In genomic region chr4:140662082-140662869, GRCh38 we compare ENCODE assay signal across 1 cellular context.
TF ChIP-seq lines count a peak whose summit lies in the region.

No MANE protein-coding gene starts in this region.

TF ChIP-seq in HepG2, 621 proteins besides CTCF, POLR2A, EP300 and RAD21 (continued from another document):
- TF ChIP-seq, protein P1, sequence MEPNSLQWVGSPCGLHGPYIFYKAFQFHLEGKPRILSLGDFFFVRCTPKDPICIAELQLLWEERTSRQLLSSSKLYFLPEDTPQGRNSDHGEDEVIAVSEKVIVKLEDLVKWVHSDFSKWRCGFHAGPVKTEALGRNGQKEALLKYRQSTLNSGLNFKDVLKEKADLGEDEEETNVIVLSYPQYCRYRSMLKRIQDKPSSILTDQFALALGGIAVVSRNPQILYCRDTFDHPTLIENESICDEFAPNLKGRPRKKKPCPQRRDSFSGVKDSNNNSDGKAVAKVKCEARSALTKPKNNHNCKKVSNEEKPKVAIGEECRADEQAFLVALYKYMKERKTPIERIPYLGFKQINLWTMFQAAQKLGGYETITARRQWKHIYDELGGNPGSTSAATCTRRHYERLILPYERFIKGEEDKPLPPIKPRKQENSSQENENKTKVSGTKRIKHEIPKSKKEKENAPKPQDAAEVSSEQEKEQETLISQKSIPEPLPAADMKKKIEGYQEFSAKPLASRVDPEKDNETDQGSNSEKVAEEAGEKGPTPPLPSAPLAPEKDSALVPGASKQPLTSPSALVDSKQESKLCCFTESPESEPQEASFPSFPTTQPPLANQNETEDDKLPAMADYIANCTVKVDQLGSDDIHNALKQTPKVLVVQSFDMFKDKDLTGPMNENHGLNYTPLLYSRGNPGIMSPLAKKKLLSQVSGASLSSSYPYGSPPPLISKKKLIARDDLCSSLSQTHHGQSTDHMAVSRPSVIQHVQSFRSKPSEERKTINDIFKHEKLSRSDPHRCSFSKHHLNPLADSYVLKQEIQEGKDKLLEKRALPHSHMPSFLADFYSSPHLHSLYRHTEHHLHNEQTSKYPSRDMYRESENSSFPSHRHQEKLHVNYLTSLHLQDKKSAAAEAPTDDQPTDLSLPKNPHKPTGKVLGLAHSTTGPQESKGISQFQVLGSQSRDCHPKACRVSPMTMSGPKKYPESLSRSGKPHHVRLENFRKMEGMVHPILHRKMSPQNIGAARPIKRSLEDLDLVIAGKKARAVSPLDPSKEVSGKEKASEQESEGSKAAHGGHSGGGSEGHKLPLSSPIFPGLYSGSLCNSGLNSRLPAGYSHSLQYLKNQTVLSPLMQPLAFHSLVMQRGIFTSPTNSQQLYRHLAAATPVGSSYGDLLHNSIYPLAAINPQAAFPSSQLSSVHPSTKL (CRISPR knock-in tag; IDR thresholded peaks at IDR 0.05), result peak; percentile 43; the same call in 1 of the 2 replicates
- TF ChIP-seq FOSL2 (CRISPR knock-in tag; IDR thresholded peaks at IDR 0.05), result peak; percentile 78
- no peak for TF ChIP-seq ZNF678 (CRISPR knock-in tag; IDR thresholded peaks at IDR 0.05)
- TF ChIP-seq KAT2B (IDR thresholded peaks at IDR 0.05; ENCODE audit: borderline replicate concordance, low read depth, low read length), result no peak
- no peak for TF ChIP-seq ZBTB1 (CRISPR knock-in tag; IDR thresholded peaks at IDR 0.05; ENCODE audit: borderline replicate concordance)
- TF ChIP-seq, protein P2, sequence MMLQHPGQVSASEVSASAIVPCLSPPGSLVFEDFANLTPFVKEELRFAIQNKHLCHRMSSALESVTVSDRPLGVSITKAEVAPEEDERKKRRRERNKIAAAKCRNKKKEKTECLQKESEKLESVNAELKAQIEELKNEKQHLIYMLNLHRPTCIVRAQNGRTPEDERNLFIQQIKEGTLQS (CRISPR knock-in tag; IDR thresholded peaks at IDR 0.05), result peak; percentile 53; the same call in 1 of the 2 replicates
- no peak for TF ChIP-seq FOXM1 (CRISPR knock-in tag; IDR thresholded peaks at IDR 0.05)
- TF ChIP-seq PAF1 (CRISPR knock-in tag; IDR thresholded peaks at IDR 0.05), result no peak
- TF ChIP-seq PLRG1 (conservative IDR thresholded peaks at IDR 0.05), result no peak
- TF ChIP-seq NFE2L1 (CRISPR knock-in tag; IDR thresholded peaks at IDR 0.05; ENCODE audit: borderline replicate concordance), result no peak
- no peak for TF ChIP-seq POLR2AphosphoS2 (IDR thresholded peaks at IDR 0.05; ENCODE audit: low read depth, low read length)
- peak; percentile 89 for TF ChIP-seq CEBPB (IDR thresholded peaks at IDR 0.05; ENCODE audit: borderline replicate concordance, low read depth, low read length)
- no peak for TF ChIP-seq KMT2B (CRISPR knock-in tag; IDR thresholded peaks at IDR 0.05)
- TF ChIP-seq ZNF784 (CRISPR knock-in tag; IDR thresholded peaks at IDR 0.05; ENCODE audit: borderline replicate concordance), result no peak
- no peak for TF ChIP-seq AGO2 (optimal IDR thresholded peaks at IDR 0.05; ENCODE audit: low read depth, low read length)
- TF ChIP-seq, protein P3, sequence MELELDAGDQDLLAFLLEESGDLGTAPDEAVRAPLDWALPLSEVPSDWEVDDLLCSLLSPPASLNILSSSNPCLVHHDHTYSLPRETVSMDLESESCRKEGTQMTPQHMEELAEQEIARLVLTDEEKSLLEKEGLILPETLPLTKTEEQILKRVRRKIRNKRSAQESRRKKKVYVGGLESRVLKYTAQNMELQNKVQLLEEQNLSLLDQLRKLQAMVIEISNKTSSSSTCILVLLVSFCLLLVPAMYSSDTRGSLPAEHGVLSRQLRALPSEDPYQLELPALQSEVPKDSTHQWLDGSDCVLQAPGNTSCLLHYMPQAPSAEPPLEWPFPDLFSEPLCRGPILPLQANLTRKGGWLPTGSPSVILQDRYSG (CRISPR knock-in tag; IDR thresholded peaks at IDR 0.05), result no peak
- TF ChIP-seq SNAI1 (CRISPR knock-in tag; IDR thresholded peaks at IDR 0.05; ENCODE audit: borderline replicate concordance), result no peak
- no peak for TF ChIP-seq PBX3 (CRISPR knock-in tag; IDR thresholded peaks at IDR 0.05; ENCODE audit: borderline replicate concordance)
- TF ChIP-seq ZNF800 (CRISPR knock-in tag; IDR thresholded peaks at IDR 0.05), result no peak
- TF ChIP-seq MZF1 (CRISPR knock-in tag; IDR thresholded peaks at IDR 0.05; ENCODE audit: borderline replicate concordance), result 0 out of 2 replicates have a peak, but pooled peaks have one; percentile 78
- TF ChIP-seq JARID2 (CRISPR knock-in tag; IDR thresholded peaks at IDR 0.05; ENCODE audit: insufficient replicate concordance), result no peak
- no peak for TF ChIP-seq ZNF160 (CRISPR knock-in tag; IDR thresholded peaks at IDR 0.05)
- TF ChIP-seq LBX2 (CRISPR knock-in tag; IDR thresholded peaks at IDR 0.05; ENCODE audit: borderline replicate concordance), result no peak
- TF ChIP-seq EHMT2 (IDR thresholded peaks at IDR 0.05; ENCODE audit: borderline replicate concordance, low read depth, low read length), result no peak
- TF ChIP-seq, protein P4, sequence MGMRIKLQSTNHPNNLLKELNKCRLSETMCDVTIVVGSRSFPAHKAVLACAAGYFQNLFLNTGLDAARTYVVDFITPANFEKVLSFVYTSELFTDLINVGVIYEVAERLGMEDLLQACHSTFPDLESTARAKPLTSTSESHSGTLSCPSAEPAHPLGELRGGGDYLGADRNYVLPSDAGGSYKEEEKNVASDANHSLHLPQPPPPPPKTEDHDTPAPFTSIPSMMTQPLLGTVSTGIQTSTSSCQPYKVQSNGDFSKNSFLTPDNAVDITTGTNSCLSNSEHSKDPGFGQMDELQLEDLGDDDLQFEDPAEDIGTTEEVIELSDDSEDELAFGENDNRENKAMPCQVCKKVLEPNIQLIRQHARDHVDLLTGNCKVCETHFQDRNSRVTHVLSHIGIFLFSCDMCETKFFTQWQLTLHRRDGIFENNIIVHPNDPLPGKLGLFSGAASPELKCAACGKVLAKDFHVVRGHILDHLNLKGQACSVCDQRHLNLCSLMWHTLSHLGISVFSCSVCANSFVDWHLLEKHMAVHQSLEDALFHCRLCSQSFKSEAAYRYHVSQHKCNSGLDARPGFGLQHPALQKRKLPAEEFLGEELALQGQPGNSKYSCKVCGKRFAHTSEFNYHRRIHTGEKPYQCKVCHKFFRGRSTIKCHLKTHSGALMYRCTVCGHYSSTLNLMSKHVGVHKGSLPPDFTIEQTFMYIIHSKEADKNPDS (CRISPR knock-in tag; IDR thresholded peaks at IDR 0.05), result no peak
- TF ChIP-seq, protein P5, sequence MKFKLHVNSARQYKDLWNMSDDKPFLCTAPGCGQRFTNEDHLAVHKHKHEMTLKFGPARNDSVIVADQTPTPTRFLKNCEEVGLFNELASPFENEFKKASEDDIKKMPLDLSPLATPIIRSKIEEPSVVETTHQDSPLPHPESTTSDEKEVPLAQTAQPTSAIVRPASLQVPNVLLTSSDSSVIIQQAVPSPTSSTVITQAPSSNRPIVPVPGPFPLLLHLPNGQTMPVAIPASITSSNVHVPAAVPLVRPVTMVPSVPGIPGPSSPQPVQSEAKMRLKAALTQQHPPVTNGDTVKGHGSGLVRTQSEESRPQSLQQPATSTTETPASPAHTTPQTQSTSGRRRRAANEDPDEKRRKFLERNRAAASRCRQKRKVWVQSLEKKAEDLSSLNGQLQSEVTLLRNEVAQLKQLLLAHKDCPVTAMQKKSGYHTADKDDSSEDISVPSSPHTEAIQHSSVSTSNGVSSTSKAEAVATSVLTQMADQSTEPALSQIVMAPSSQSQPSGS (CRISPR knock-in tag; IDR thresholded peaks at IDR 0.05), result no peak
- TF ChIP-seq ZNF10 (CRISPR knock-in tag; IDR thresholded peaks at IDR 0.05; ENCODE audit: borderline replicate concordance, low read depth), result no peak
- TF ChIP-seq JUND (CRISPR knock-in tag; IDR thresholded peaks at IDR 0.05), result peak; percentile 13; the same call in 1 of the 2 replicates
- TF ChIP-seq, protein P6, sequence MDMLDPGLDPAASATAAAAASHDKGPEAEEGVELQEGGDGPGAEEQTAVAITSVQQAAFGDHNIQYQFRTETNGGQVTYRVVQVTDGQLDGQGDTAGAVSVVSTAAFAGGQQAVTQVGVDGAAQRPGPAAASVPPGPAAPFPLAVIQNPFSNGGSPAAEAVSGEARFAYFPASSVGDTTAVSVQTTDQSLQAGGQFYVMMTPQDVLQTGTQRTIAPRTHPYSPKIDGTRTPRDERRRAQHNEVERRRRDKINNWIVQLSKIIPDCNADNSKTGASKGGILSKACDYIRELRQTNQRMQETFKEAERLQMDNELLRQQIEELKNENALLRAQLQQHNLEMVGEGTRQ (IDR thresholded peaks at IDR 0.05; ENCODE audit: low read depth, low read length), result no peak
- TF ChIP-seq, protein P6 (CRISPR knock-in tag; IDR thresholded peaks at IDR 0.05; ENCODE audit: borderline replicate concordance), result no peak
- TF ChIP-seq TSC22D2 (CRISPR knock-in tag; IDR thresholded peaks at IDR 0.05; ENCODE audit: borderline replicate concordance), result no peak
- TF ChIP-seq, protein P7, sequence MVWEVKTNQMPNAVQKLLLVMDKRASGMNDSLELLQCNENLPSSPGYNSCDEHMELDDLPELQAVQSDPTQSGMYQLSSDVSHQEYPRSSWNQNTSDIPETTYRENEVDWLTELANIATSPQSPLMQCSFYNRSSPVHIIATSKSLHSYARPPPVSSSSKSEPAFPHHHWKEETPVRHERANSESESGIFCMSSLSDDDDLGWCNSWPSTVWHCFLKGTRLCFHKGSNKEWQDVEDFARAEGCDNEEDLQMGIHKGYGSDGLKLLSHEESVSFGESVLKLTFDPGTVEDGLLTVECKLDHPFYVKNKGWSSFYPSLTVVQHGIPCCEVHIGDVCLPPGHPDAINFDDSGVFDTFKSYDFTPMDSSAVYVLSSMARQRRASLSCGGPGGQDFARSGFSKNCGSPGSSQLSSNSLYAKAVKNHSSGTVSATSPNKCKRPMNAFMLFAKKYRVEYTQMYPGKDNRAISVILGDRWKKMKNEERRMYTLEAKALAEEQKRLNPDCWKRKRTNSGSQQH (CRISPR knock-in tag; IDR thresholded peaks at IDR 0.05; ENCODE audit: low read depth), result no peak
- no peak for TF ChIP-seq ZBTB20 (CRISPR knock-in tag; IDR thresholded peaks at IDR 0.05; ENCODE audit: borderline replicate concordance, low read depth)
- no peak for TF ChIP-seq ZNF740 (CRISPR knock-in tag; IDR thresholded peaks at IDR 0.05)
- no peak for TF ChIP-seq ARNT2 (CRISPR knock-in tag; IDR thresholded peaks at IDR 0.05; ENCODE audit: low read depth)
- no peak for TF ChIP-seq MYC (CRISPR knock-in tag; IDR thresholded peaks at IDR 0.05; ENCODE audit: borderline replicate concordance)
- TF ChIP-seq SMAD1 (CRISPR knock-in tag; IDR thresholded peaks at IDR 0.05; ENCODE audit: borderline replicate concordance, low read depth), result no peak
